ENCODE assay signal across 11 cellular contexts in the genomic region with DNA sequence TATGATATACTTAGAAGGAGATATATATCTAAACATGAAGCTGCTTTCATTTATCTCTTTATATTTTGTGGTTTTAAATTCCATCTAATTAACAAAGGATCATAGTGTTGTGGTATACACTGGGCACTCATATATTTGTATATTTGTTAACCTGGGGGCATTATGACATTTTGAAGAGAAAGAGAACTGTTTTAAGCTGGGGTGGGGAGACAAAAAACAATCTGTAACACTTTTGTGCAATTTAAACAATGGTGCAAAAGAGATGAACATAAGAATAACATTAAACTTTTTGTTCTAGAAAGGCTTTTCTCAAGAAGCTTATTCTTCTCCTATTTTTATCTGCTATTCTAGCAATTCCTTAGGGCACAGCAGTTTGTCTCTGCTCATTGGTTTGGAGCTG.
"Had no signal": no experiment of that assay in that cellular context is flagged by ENCODE, and none has a peak within 500 bp of the region (broad histone marks: within the 10 kb centered on the region; RNA-seq: fewer than 3 reads in every experiment).

No MANE protein-coding gene starts in this region.

- H3K9me3 ChIP-seq: HAP-1 had no signal

- H3K4me2 ChIP-seq: GM23338 had no signal

- H2AFZ ChIP-seq: GM23338 had no signal

- H3K27ac ChIP-seq: GM23248 had no signal

- H3K4me3 ChIP-seq: GM23248, GM23338, HAP-1 had no signal

- FAIRE-seq: H1, H54 had no signal

- ATAC-seq: GM23338, HCT116 had no signal

- DNase-seq: GM23248, GOT3, H7, H9, HCEC 1CT, HFFc6 had no signal

- H3K36me3 ChIP-seq: HAP-1 had no signal
